9 cellular contexts compared by ENCODE assay signal in genomic region chr1:12052008-12052573, GRCh38. TPM values are rescaled to one million over a fixed set of nuclear protein-coding genes. Genes with fewer than 3 reads are reported as not detected.
DNase-seq lines count a peak whose midpoint lies in the region; ATAC-seq and TF ChIP-seq lines count a peak whose summit lies in the region.
"Had no signal": no experiment of that assay in that cellular context is flagged by ENCODE, and none has a peak within 500 bp of the region (broad histone marks: within the 10 kb centered on the region; RNA-seq: fewer than 3 reads in every experiment).

No MANE protein-coding gene starts in this region.

- peak; percentile 88 for DNase-seq in EH (ENCODE audit: low read depth)
- peak; percentile 74 to 79 for DNase-seq in SJCRH30
- peak; percentile 83 for DNase-seq in epithelial cell of esophagus (ENCODE audit: low read depth)
- DNase-seq in mesenteric fat pad (ENCODE audit: low spot score), result no peak
- no peak for DNase-seq in pons (ENCODE audit: low spot score)

- no peak for TF ChIP-seq CTCF in epithelial cell of esophagus (IDR thresholded peaks at IDR 0.05; ENCODE audit: insufficient read depth, low read depth, low read length, missing control alignments)

- peak; percentile 63 for ATAC-seq in GM19372 (IDR thresholded peaks at IDR 0.05; ENCODE audit: low read depth, unreplicated experiment)
- peak; percentile 63 for ATAC-seq in HG03135 (IDR thresholded peaks at IDR 0.05; ENCODE audit: unreplicated experiment)

- H3K9me3 ChIP-seq in SJCRH30 (replicated peaks) (no peaks in the 10 kb centered on the region), neuron (ENCODE audit: low read length) (no peaks in the 10 kb centered on the region)
- H3K9me3 ChIP-seq: neutrophil had no signal

- H3K4me3 ChIP-seq in SJCRH30 (no peak overlapping the region), epithelial cell of esophagus (ENCODE audit: low read length) (no peak overlapping the region), neuron (ENCODE audit: low read length) (no peak overlapping the region)

- peaks cover 22% of the 10 kb centered on the region for H3K4me1 ChIP-seq in SJCRH30
- H3K4me1 ChIP-seq in neuron (ENCODE audit: insufficient read depth, low read length), result peaks cover 38% of the 10 kb centered on the region

- peak overlapping the region; percentile 1 for H2AFZ ChIP-seq in neuron (ENCODE audit: low read depth, low read length)

- H3K27me3 ChIP-seq in SJCRH30, result peaks cover 9% of the 10 kb centered on the region; the same call in 1 of the 2 replicates
- H3K27me3 ChIP-seq in neuron (ENCODE audit: insufficient read depth, low read length), result no peaks in the 10 kb centered on the region
- H3K27me3 ChIP-seq: neutrophil had no signal

- H3K36me3 ChIP-seq in SJCRH30 (no peaks in the 10 kb centered on the region), neuron (ENCODE audit: insufficient read depth, low read length) (no peaks in the 10 kb centered on the region)
- H3K36me3 ChIP-seq: neutrophil had no signal

- no peak overlapping the region for H3K27ac ChIP-seq in SJCRH30
- H3K27ac ChIP-seq: neutrophil had no signal

RNA-seq across cellular contexts. Expression of gene TNFRSF8, which starts 11.0 kb away (rescaled TPM):
- total RNA-seq in SJCRH30 (2014; rRNA removed; shearing (Covaris generic)), result 0.32 and 0.43 TPM in 2 replicates
- total RNA-seq in mesenteric fat pad, result 2.1 TPM

RNA-seq across cellular contexts. Expression of gene MIIP, which starts 32.8 kb away (rescaled TPM):
- 30.3 and 33.2 TPM in 2 replicates for total RNA-seq in SJCRH30 (2014; rRNA removed; shearing (Covaris generic))
- 35.7 TPM for total RNA-seq in mesenteric fat pad

Comparison
In these comparisons a context has a peak if more than half of its experiments do, and no peak if none do; other contexts are left out.
1. DNase-seq: peak in EH (single experiment), SJCRH30 (2 of 2) and epithelial cell of esophagus (single experiment); none in mesenteric fat pad (single experiment) and pons (single experiment).